ENCODE assay signal across 17 cellular contexts in the genomic region with DNA sequence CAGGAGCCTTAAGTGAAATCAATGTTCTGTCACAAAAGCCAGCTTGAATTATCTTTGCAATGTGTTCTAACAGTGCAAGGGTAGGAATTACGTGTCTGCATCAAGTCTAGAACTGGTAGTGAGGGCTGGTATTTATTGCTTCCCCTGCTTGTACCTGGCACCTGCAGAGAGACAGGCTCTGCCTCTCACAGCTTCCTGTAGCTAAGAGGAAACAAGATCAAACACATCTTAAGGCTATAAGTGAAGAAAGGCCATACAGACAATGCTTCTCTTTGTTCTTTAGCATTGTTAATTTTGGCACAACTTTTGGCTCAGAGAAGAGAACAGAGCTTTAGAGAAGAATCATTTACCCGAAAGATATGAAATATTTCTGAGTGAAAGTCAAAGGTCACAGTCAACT.
DNase-seq lines count a peak whose midpoint lies in the region; ATAC-seq and TF ChIP-seq lines count a peak whose summit lies in the region.
"Had no signal": no experiment of that assay in that cellular context is flagged by ENCODE, and none has a peak within 500 bp of the region (broad histone marks: within the 10 kb centered on the region; RNA-seq: fewer than 3 reads in every experiment).

No MANE protein-coding gene starts in this region.

- no peaks in the 10 kb centered on the region for H3K36me3 Mint-ChIP-seq in MCF 10A (ENCODE audit: insufficient read depth, unreplicated experiment)
- H3K36me3 Mint-ChIP-seq: CD8-positive, alpha-beta T cell had no signal

- no peak for ATAC-seq in GM19023 (IDR thresholded peaks at IDR 0.05; ENCODE audit: unreplicated experiment)
- ATAC-seq: CD8-positive, alpha-beta T cell had no signal

- no peaks in the 10 kb centered on the region for H3K9me3 ChIP-seq in prostate gland
- H3K9me3 ChIP-seq: BE2C, HAP-1, SJCRH30 had no signal

- BruUV-seq in MCF 10A (replicated peaks; lab: Mats Ljungman, UMichigan): no TSS peak

- H3K4me3 Mint-ChIP-seq in MCF 10A (ENCODE audit: unreplicated experiment): no peak overlapping the region
- H3K4me3 Mint-ChIP-seq: CD8-positive, alpha-beta T cell; IgD-negative memory B cell had no signal

- TF ChIP-seq POLR2A in prostate gland (IDR thresholded peaks at IDR 0.05): no peak

- H3K27ac ChIP-seq in prostate gland: no peak overlapping the region
- H3K27ac ChIP-seq: RWPE1, SJCRH30 had no signal

- CTCF ChIA-PET in MCF 10A (lab: Yijun Ruan, JAX): no interaction called here

- H3K27ac Mint-ChIP-seq in MCF 10A (ENCODE audit: low read depth, unreplicated experiment): no peak overlapping the region
- H3K27ac Mint-ChIP-seq: CD8-positive, alpha-beta T cell had no signal

- H3K4me1 ChIP-seq in prostate gland (replicated peaks): no peaks in the 10 kb centered on the region
- H3K4me1 ChIP-seq: BE2C, HAP-1, SJCRH30 had no signal

- WGBS in prostate gland: 24% methylated on average over 2 of the region's 2 CpGs

- POLR2A ChIA-PET in MCF 10A (lab: Yijun Ruan, JAX): no interaction called here

- H3K27me3 ChIP-seq in prostate gland (replicated peaks; ENCODE audit: insufficient read depth): no peaks in the 10 kb centered on the region
- H3K27me3 ChIP-seq: BE2C, SJCRH30 had no signal

- H3K4me1 Mint-ChIP-seq in MCF 10A (ENCODE audit: insufficient read depth, unreplicated experiment): peaks cover 5% of the 10 kb centered on the region
- H3K4me1 Mint-ChIP-seq: IgD-negative memory B cell had no signal

- peak; percentile 26 for DNase-seq in NCI-H69 (lab: John Stamatoyannopoulos, UW)
- peak; percentile 18 for DNase-seq in MCF 10A (ENCODE audit: unreplicated experiment)
- peak; percentile 33 for DNase-seq in fibroblast of the conjunctiva (ENCODE audit: low read depth)
- DNase-seq in prostate gland (ENCODE audit: low spot score): peak; percentile 53
- no peak for DNase-seq in GM19240 (ENCODE audit: insufficient read length, low spot score)
- DNase-seq in stimulated activated CD4-positive, alpha-beta T cell treated with anti-CD3 and anti-CD28 coated beads, Interleukin-4, amount 100 ng/mL, for 4 hours: no peak
- DNase-seq: BE2C; CD8-positive, alpha-beta T cell; NCI-H1417; NCI-H1930; NCI-H524 treated with DMSO at 0.1 percent for 48 hours; OCI-M1; SJCRH30 had no signal

- no peaks in the 10 kb centered on the region for H3K36me3 ChIP-seq in prostate gland
- H3K36me3 ChIP-seq: BE2C, HAP-1, SJCRH30 had no signal

- H3K9me3 Mint-ChIP-seq in MCF 10A (ENCODE audit: unreplicated experiment): peaks cover 8% of the 10 kb centered on the region

- TF ChIP-seq CTCF in MCF 10A (IDR thresholded peaks at IDR 0.05; ENCODE audit: unreplicated experiment) (no peak), prostate gland (IDR thresholded peaks at IDR 0.05) (no peak)

- no peaks in the 10 kb centered on the region for H3K27me3 Mint-ChIP-seq in MCF 10A (ENCODE audit: insufficient read depth, unreplicated experiment)
- H3K27me3 Mint-ChIP-seq: IgD-negative memory B cell had no signal

- intact Hi-C loops in MCF 10A (cut with micrococcal nuclease) (no loop called here), prostate gland (cut with DNase I) (no loop called here)

- H3K4me3 ChIP-seq in prostate gland: no peak overlapping the region
- H3K4me3 ChIP-seq: HAP-1, SJCRH30 had no signal

Comparison
In these comparisons a context has a peak if more than half of its experiments do, and no peak if none do; other contexts are left out.
1. DNase-seq: peak in NCI-H69 (single experiment), MCF 10A (single experiment), fibroblast of the conjunctiva (single experiment) and prostate gland (single experiment); none in GM19240 (single experiment) and stimulated activated CD4-positive, alpha-beta T cell treated with anti-CD3 and anti-CD28 coated beads, Interleukin-4, amount 100 ng/mL, for 4 hours (0 of 2).